In genomic region chr17:39674702-39675389, GRCh38 we compare ENCODE assay signal across 1 cellular context.
TF ChIP-seq lines count a peak whose summit lies in the region.

No MANE protein-coding gene starts in this region.

TF ChIP-seq in HepG2, 621 proteins besides CTCF, POLR2A, EP300 and RAD21 (continued from another document and continues in another):
- no peak for TF ChIP-seq MAFK (conservative IDR thresholded peaks at IDR 0.05 in 1 of 2, IDR thresholded peaks at IDR 0.05 in 1 of 2; ENCODE audit: low read length in 2 of 2)
- no peak for TF ChIP-seq CBX1 (IDR thresholded peaks at IDR 0.05; ENCODE audit: low read depth)
- TF ChIP-seq ZNF75D (CRISPR knock-in tag; IDR thresholded peaks at IDR 0.05; ENCODE audit: borderline replicate concordance): no peak
- TF ChIP-seq NR2F1 (CRISPR knock-in tag; IDR thresholded peaks at IDR 0.05): no peak; a peak in 1 of 4 replicates
- no peak for TF ChIP-seq ZBTB46 (CRISPR knock-in tag; IDR thresholded peaks at IDR 0.05; ENCODE audit: borderline replicate concordance)
- TF ChIP-seq NR2F6 (IDR thresholded peaks at IDR 0.05): peak; percentile 63; the same call in 1 of the 2 replicates
- TF ChIP-seq NR2F6 (CRISPR knock-in tag; IDR thresholded peaks at IDR 0.05): peak; percentile 75
- TF ChIP-seq, protein P1, sequence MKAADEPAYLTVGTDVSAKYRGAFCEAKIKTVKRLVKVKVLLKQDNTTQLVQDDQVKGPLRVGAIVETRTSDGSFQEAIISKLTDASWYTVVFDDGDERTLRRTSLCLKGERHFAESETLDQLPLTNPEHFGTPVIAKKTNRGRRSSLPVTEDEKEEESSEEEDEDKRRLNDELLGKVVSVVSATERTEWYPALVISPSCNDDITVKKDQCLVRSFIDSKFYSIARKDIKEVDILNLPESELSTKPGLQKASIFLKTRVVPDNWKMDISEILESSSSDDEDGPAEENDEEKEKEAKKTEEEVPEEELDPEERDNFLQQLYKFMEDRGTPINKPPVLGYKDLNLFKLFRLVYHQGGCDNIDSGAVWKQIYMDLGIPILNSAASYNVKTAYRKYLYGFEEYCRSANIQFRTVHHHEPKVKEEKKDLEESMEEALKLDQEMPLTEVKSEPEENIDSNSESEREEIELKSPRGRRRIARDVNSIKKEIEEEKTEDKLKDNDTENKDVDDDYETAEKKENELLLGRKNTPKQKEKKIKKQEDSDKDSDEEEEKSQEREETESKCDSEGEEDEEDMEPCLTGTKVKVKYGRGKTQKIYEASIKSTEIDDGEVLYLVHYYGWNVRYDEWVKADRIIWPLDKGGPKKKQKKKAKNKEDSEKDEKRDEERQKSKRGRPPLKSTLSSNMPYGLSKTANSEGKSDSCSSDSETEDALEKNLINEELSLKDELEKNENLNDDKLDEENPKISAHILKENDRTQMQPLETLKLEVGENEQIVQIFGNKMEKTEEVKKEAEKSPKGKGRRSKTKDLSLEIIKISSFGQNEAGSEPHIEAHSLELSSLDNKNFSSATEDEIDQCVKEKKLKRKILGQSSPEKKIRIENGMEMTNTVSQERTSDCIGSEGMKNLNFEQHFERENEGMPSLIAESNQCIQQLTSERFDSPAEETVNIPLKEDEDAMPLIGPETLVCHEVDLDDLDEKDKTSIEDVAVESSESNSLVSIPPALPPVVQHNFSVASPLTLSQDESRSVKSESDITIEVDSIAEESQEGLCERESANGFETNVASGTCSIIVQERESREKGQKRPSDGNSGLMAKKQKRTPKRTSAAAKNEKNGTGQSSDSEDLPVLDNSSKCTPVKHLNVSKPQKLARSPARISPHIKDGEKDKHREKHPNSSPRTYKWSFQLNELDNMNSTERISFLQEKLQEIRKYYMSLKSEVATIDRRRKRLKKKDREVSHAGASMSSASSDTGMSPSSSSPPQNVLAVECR (CRISPR knock-in tag; IDR thresholded peaks at IDR 0.05; ENCODE audit: borderline replicate concordance): peak; percentile 52; the same call in 1 of the 2 replicates
- TF ChIP-seq, protein P2, sequence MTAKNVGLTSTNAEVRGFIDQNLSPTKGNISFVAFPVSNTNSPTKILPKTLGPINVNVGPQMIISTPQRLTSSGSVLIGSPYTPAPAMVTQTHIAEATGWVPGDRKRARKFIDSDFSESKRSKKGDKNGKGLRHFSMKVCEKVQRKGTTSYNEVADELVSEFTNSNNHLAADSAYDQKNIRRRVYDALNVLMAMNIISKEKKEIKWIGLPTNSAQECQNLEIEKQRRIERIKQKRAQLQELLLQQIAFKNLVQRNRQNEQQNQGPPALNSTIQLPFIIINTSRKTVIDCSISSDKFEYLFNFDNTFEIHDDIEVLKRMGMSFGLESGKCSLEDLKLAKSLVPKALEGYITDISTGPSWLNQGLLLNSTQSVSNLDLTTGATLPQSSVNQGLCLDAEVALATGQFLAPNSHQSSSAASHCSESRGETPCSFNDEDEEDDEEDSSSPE (CRISPR knock-in tag; IDR thresholded peaks at IDR 0.05): 0 out of 2 replicates have a peak, but pooled peaks have one; percentile 44
- TF ChIP-seq ZNF142 (CRISPR knock-in tag; IDR thresholded peaks at IDR 0.05): no peak
- no peak for TF ChIP-seq TBP (CRISPR knock-in tag; IDR thresholded peaks at IDR 0.05)
- no peak for TF ChIP-seq HES4 (CRISPR knock-in tag; IDR thresholded peaks at IDR 0.05; ENCODE audit: borderline replicate concordance)
- TF ChIP-seq ETV6 (CRISPR knock-in tag; conservative IDR thresholded peaks at IDR 0.05): no peak
- no peak for TF ChIP-seq FIP1L1 (IDR thresholded peaks at IDR 0.05; ENCODE audit: borderline replicate concordance, insufficient read depth, low read depth, low read length)
- no peak for TF ChIP-seq ONECUT2 (CRISPR knock-in tag; IDR thresholded peaks at IDR 0.05)
- TF ChIP-seq POLR2G (IDR thresholded peaks at IDR 0.05; ENCODE audit: low read depth, low read length): 0 out of 2 replicates have a peak, but pooled peaks have one; percentile 36
- TF ChIP-seq, protein P3, sequence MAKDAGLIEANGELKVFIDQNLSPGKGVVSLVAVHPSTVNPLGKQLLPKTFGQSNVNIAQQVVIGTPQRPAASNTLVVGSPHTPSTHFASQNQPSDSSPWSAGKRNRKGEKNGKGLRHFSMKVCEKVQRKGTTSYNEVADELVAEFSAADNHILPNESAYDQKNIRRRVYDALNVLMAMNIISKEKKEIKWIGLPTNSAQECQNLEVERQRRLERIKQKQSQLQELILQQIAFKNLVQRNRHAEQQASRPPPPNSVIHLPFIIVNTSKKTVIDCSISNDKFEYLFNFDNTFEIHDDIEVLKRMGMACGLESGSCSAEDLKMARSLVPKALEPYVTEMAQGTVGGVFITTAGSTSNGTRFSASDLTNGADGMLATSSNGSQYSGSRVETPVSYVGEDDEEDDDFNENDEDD (CRISPR knock-in tag; IDR thresholded peaks at IDR 0.05; ENCODE audit: borderline replicate concordance): peak; percentile 50; the same call in 1 of the 2 replicates
- no peak for TF ChIP-seq SP1 (IDR thresholded peaks at IDR 0.05)
- no peak; the same call in 1 of the 2 replicates for TF ChIP-seq SP1 (CRISPR knock-in tag; IDR thresholded peaks at IDR 0.05)
- TF ChIP-seq ZNF329 (CRISPR knock-in tag; IDR thresholded peaks at IDR 0.05; ENCODE audit: low read depth): no peak
- TF ChIP-seq ZNF724P (CRISPR knock-in tag; IDR thresholded peaks at IDR 0.05; ENCODE audit: borderline replicate concordance): no peak
- TF ChIP-seq NKX3-1 (CRISPR knock-in tag; IDR thresholded peaks at IDR 0.05): no peak
- TF ChIP-seq U2AF2 (IDR thresholded peaks at IDR 0.05; ENCODE audit: low read depth, low read length): no peak
- no peak for TF ChIP-seq ZFP62 (CRISPR knock-in tag; IDR thresholded peaks at IDR 0.05)
- TF ChIP-seq ZNF136 (CRISPR knock-in tag; IDR thresholded peaks at IDR 0.05; ENCODE audit: low read depth): 0 out of 2 replicates have a peak, but pooled peaks have one; percentile 53
- no peak for TF ChIP-seq ZNF7 (CRISPR knock-in tag; IDR thresholded peaks at IDR 0.05)
- no peak; the same call in 1 of the 2 replicates for TF ChIP-seq ISL2 (CRISPR knock-in tag; IDR thresholded peaks at IDR 0.05)
- no peak for TF ChIP-seq ZNF567 (CRISPR knock-in tag; IDR thresholded peaks at IDR 0.05; ENCODE audit: borderline replicate concordance)
- TF ChIP-seq ZBTB4 (CRISPR knock-in tag; IDR thresholded peaks at IDR 0.05; ENCODE audit: borderline replicate concordance): no peak
- TF ChIP-seq, protein P4, sequence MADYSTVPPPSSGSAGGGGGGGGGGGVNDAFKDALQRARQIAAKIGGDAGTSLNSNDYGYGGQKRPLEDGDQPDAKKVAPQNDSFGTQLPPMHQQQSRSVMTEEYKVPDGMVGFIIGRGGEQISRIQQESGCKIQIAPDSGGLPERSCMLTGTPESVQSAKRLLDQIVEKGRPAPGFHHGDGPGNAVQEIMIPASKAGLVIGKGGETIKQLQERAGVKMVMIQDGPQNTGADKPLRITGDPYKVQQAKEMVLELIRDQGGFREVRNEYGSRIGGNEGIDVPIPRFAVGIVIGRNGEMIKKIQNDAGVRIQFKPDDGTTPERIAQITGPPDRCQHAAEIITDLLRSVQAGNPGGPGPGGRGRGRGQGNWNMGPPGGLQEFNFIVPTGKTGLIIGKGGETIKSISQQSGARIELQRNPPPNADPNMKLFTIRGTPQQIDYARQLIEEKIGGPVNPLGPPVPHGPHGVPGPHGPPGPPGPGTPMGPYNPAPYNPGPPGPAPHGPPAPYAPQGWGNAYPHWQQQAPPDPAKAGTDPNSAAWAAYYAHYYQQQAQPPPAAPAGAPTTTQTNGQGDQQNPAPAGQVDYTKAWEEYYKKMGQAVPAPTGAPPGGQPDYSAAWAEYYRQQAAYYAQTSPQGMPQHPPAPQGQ (CRISPR knock-in tag; IDR thresholded peaks at IDR 0.05; ENCODE audit: borderline replicate concordance): no peak
- TF ChIP-seq PRPF4 (IDR thresholded peaks at IDR 0.05; ENCODE audit: low read depth, low read length, poor library complexity, severe bottlenecking): no peak
- TF ChIP-seq, protein P5, sequence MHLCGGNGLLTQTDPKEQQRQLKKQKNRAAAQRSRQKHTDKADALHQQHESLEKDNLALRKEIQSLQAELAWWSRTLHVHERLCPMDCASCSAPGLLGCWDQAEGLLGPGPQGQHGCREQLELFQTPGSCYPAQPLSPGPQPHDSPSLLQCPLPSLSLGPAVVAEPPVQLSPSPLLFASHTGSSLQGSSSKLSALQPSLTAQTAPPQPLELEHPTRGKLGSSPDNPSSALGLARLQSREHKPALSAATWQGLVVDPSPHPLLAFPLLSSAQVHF (CRISPR knock-in tag; IDR thresholded peaks at IDR 0.05): no peak
- TF ChIP-seq, protein P6, sequence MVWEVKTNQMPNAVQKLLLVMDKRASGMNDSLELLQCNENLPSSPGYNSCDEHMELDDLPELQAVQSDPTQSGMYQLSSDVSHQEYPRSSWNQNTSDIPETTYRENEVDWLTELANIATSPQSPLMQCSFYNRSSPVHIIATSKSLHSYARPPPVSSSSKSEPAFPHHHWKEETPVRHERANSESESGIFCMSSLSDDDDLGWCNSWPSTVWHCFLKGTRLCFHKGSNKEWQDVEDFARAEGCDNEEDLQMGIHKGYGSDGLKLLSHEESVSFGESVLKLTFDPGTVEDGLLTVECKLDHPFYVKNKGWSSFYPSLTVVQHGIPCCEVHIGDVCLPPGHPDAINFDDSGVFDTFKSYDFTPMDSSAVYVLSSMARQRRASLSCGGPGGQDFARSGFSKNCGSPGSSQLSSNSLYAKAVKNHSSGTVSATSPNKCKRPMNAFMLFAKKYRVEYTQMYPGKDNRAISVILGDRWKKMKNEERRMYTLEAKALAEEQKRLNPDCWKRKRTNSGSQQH (CRISPR knock-in tag; IDR thresholded peaks at IDR 0.05; ENCODE audit: low read depth): no peak; the same call in 1 of the 2 replicates
- no peak for TF ChIP-seq SIN3B (IDR thresholded peaks at IDR 0.05; ENCODE audit: low read length)
- TF ChIP-seq ATF3 (CRISPR knock-in tag; IDR thresholded peaks at IDR 0.05): peak; percentile 8; the same call in 1 of the 2 replicates
- peak; percentile 26; the same call in 1 of the 2 replicates for TF ChIP-seq MEIS2 (CRISPR knock-in tag; IDR thresholded peaks at IDR 0.05)
- TF ChIP-seq ZNF251 (CRISPR knock-in tag; IDR thresholded peaks at IDR 0.05): no peak
